29 cellular contexts compared by ENCODE assay signal in genomic region chr9:83000765-83001164, GRCh38.
"Had no signal": no experiment of that assay in that cellular context is flagged by ENCODE, and none has a peak within 500 bp of the region (broad histone marks: within the 10 kb centered on the region; RNA-seq: fewer than 3 reads in every experiment).

No MANE protein-coding gene starts in this region.

- H3K4me3 Mint-ChIP-seq: naive thymus-derived CD4-positive, alpha-beta T cell; natural killer cell treated with Interleukin-12 subunit alpha and Interleukin-12 subunit beta and Interleukin-15 and Interleukin-18, amount 100 ng/mL, for 72 hours; neural crest cell; stimulated activated effector memory CD8-positive, alpha-beta T cell treated with anti-CD3 and anti-CD28 coated beads, Interleukin-12 subunit alpha, Interleukin-12 subunit beta, amount 100 ng/mL, for 72 hours; stimulated activated naive CD8-positive, alpha-beta T cell treated with anti-CD3 and anti-CD28 coated beads, Interleukin-15, Interleukin-2, amounts not matched to agents 100 ng/mL and 50 ng/mL, for 24 hours had no signal

- H3K36me3 ChIP-seq: left ventricle myocardium inferior, prostate gland, suprapubic skin, thoracic aorta, tibial artery, upper lobe of right lung had no signal

- H3K4me3 ChIP-seq: hepatocyte, left ventricle myocardium inferior, lung, mucosa of descending colon, pancreas, prostate gland, skin epidermis, suprapubic skin, thoracic aorta, tibial artery, upper lobe of right lung had no signal

- H3K9me3 ChIP-seq: left ventricle myocardium inferior, mucosa of descending colon, pancreas, prostate gland, suprapubic skin, thoracic aorta, tibial artery, upper lobe of right lung had no signal

- H3K4me2 ChIP-seq: hepatocyte had no signal

- H3K9me3 Mint-ChIP-seq: neural crest cell; stimulated activated naive CD8-positive, alpha-beta T cell treated with anti-CD3 and anti-CD28 coated beads, Interleukin-15, Interleukin-2, amounts not matched to agents 100 ng/mL and 50 ng/mL, for 24 hours had no signal

- H3K27me3 Mint-ChIP-seq: natural killer cell treated with Interleukin-12 subunit alpha and Interleukin-12 subunit beta and Interleukin-15 and Interleukin-18, amount 100 ng/mL, for 72 hours; stimulated activated naive CD8-positive, alpha-beta T cell treated with anti-CD3 and anti-CD28 coated beads, Interleukin-15, Interleukin-2, amounts not matched to agents 100 ng/mL and 50 ng/mL, for 24 hours had no signal

- H3K79me2 ChIP-seq: hepatocyte had no signal

- H3K4me1 Mint-ChIP-seq: neural crest cell; stimulated activated effector memory CD8-positive, alpha-beta T cell treated with anti-CD3 and anti-CD28 coated beads, Interleukin-12 subunit alpha, Interleukin-12 subunit beta, amount 100 ng/mL, for 72 hours had no signal

- H3K36me3 Mint-ChIP-seq: naive thymus-derived CD4-positive, alpha-beta T cell; natural killer cell treated with Interleukin-12 subunit alpha and Interleukin-12 subunit beta and Interleukin-15 and Interleukin-18, amount 100 ng/mL, for 72 hours; stimulated activated effector memory CD8-positive, alpha-beta T cell treated with anti-CD3 and anti-CD28 coated beads, Interleukin-12 subunit alpha, Interleukin-12 subunit beta, amount 100 ng/mL, for 72 hours had no signal

- ATAC-seq: mucosa of descending colon; naive thymus-derived CD4-positive, alpha-beta T cell; natural killer cell treated with Interleukin-12 subunit alpha and Interleukin-12 subunit beta and Interleukin-15 and Interleukin-18, amount 100 ng/mL, for 72 hours; pancreas; right cardiac atrium; sciatic nerve; stimulated activated effector memory CD8-positive, alpha-beta T cell treated with anti-CD3 and anti-CD28 coated beads, Interleukin-12 subunit alpha, Interleukin-12 subunit beta, amount 100 ng/mL, for 72 hours; upper lobe of right lung had no signal

- H3K27ac ChIP-seq: hepatocyte, left ventricle myocardium inferior, pancreas, prostate gland, skin epidermis, suprapubic skin, thoracic aorta, tibial artery, upper lobe of right lung had no signal

- DNase-seq: islet precursor cell; left ventricle myocardium inferior; midbrain; mucosa of descending colon; naive thymus-derived CD4-positive, alpha-beta T cell; nucleus accumbens; pancreas; posterior cingulate gyrus; retina; right cardiac atrium; stimulated activated CD4-positive, alpha-beta T cell treated with anti-CD3 and anti-CD28 coated beads, Interleukin-12 subunit alpha, Interleukin-12 subunit beta, amount 100 ng/mL, for 4 hours; stimulated activated CD4-positive, alpha-beta T cell treated with anti-CD3 and anti-CD28 coated beads, Interleukin-15, amount 100 ng/mL, for 24 hours; stimulated activated CD4-positive, alpha-beta T cell treated with anti-CD3 and anti-CD28 coated beads, Interleukin-2, amount 100 ng/mL, for 24 hours; stimulated activated CD4-positive, alpha-beta T cell treated with anti-CD3 and anti-CD28 coated beads, Interleukin-4, amount 100 ng/mL, for 24 hours; stimulated activated naive CD4-positive, alpha-beta T cell; tibial artery; trophoblast cell; upper lobe of right lung had no signal

- H2AFZ ChIP-seq: hepatocyte had no signal

- H3K27ac Mint-ChIP-seq: naive thymus-derived CD4-positive, alpha-beta T cell; natural killer cell treated with Interleukin-12 subunit alpha and Interleukin-12 subunit beta and Interleukin-15 and Interleukin-18, amount 100 ng/mL, for 72 hours; stimulated activated effector memory CD8-positive, alpha-beta T cell treated with anti-CD3 and anti-CD28 coated beads, Interleukin-12 subunit alpha, Interleukin-12 subunit beta, amount 100 ng/mL, for 72 hours; stimulated activated naive CD8-positive, alpha-beta T cell treated with anti-CD3 and anti-CD28 coated beads, Interleukin-15, Interleukin-2, amounts not matched to agents 100 ng/mL and 50 ng/mL, for 24 hours had no signal

- H3K27me3 ChIP-seq: hepatocyte, pancreas, suprapubic skin, tibial artery, upper lobe of right lung had no signal
